In the genomic region with DNA sequence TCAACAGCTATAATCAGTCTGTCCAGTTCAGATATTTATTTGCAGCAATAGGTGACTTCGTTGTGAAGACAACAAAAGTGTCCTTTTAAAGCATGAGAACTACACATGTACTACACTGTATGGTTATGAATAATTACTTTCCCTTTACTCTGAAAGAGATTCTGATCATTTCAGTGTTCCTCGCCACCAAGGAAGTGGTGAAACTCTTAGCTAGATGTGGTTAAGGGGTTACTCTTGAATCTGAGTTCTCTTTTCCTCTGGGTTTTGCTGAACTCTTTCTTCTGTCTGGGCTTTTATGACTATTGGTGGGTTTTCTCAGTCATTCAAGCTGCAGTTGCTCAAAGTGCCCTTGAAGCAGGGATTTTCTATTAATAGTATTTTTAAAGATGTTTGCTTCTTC, we compare ENCODE assay signal across 9 cellular contexts.
DNase-seq lines count a peak whose midpoint lies in the region; ATAC-seq and TF ChIP-seq lines count a peak whose summit lies in the region.
"Had no signal": no experiment of that assay in that cellular context is flagged by ENCODE, and none has a peak within 500 bp of the region (broad histone marks: within the 10 kb centered on the region; RNA-seq: fewer than 3 reads in every experiment).

No MANE protein-coding gene starts in this region.

- peaks cover 32% of the 10 kb centered on the region for H3K4me1 Mint-ChIP-seq in activated T-cell treated with anti-CD3 and anti-CD28 coated beads, Interleukin-2, amount 50 U/mL, for 72 hours (ENCODE audit: low read depth)
- peaks cover 23% of the 10 kb centered on the region for H3K4me1 Mint-ChIP-seq in chondrocyte (ENCODE audit: low read depth)
- H3K4me1 Mint-ChIP-seq: brain had no signal

- H3K36me3 ChIP-seq in SK-N-SH (replicated peaks in 1 of 2; ENCODE audit: control insufficient read depth in 1 of 2, insufficient read depth in 2 of 2, low read length in 1 of 2), result no peaks in the 10 kb centered on the region

- H3K36me3 Mint-ChIP-seq in activated T-cell treated with anti-CD3 and anti-CD28 coated beads, Interleukin-2, amount 50 U/mL, for 72 hours (ENCODE audit: insufficient read depth in 2 of 2), result peaks cover 0 to 2% of the 10 kb centered on the region in 2 donors
- no peaks in the 10 kb centered on the region for H3K36me3 Mint-ChIP-seq in chondrocyte (ENCODE audit: low read depth)
- H3K36me3 Mint-ChIP-seq: brain had no signal

- POLR2A ChIA-PET in SK-N-SH (lab: Yijun Ruan, JAX), result no interaction called here

- H3K9me3 Mint-ChIP-seq in activated T-cell treated with anti-CD3 and anti-CD28 coated beads, Interleukin-2, amount 50 U/mL, for 72 hours, result no peaks in the 10 kb centered on the region
- no peaks in the 10 kb centered on the region for H3K9me3 Mint-ChIP-seq in chondrocyte (ENCODE audit: low read depth)
- H3K9me3 Mint-ChIP-seq: brain had no signal

- peak overlapping the region; percentile 27 for H3K27ac Mint-ChIP-seq in activated T-cell treated with anti-CD3 and anti-CD28 coated beads, Interleukin-2, amount 50 U/mL, for 72 hours
- H3K27ac Mint-ChIP-seq in chondrocyte (ENCODE audit: unreplicated experiment), result no peak overlapping the region
- H3K27ac Mint-ChIP-seq: brain had no signal

- no peak for TF ChIP-seq EP300 in SK-N-SH (IDR thresholded peaks at IDR 0.05; ENCODE audit: borderline replicate concordance in 1 of 2, low read depth in 1 of 2, low read length in 1 of 2)

- no peaks in the 10 kb centered on the region for H3K9me3 ChIP-seq in SK-N-SH

- H3F3A ChIP-seq in SK-N-SH (replicated peaks; ENCODE audit: insufficient read depth), result no peaks in the 10 kb centered on the region

- H3K4me3 Mint-ChIP-seq in activated T-cell treated with anti-CD3 and anti-CD28 coated beads, Interleukin-2, amount 50 U/mL, for 72 hours, result peak overlapping the region; percentile 79 to 86
- H3K4me3 Mint-ChIP-seq in chondrocyte (ENCODE audit: unreplicated experiment), result no peak overlapping the region
- H3K4me3 Mint-ChIP-seq: brain had no signal

- H2AFZ ChIP-seq in SK-N-SH (ENCODE audit: low read depth), result no peak overlapping the region

- no peak overlapping the region for H3K4me3 ChIP-seq in SK-N-SH (ENCODE audit: low read depth in 2 of 2, low read length in 1 of 2)

- H3K27me3 ChIP-seq in SK-N-SH (ENCODE audit: insufficient read depth), result no peaks in the 10 kb centered on the region

- no peak overlapping the region for H3K27ac ChIP-seq in SK-N-SH (ENCODE audit: low read depth in 2 of 2, low read length in 1 of 2)

- CTCF ChIA-PET in SK-N-SH (lab: Yijun Ruan, JAX), result interaction anchor here (0.7 to 1.5 kb wide), 4 partner anchors 20 to 190 kb away, joined by 3 to 6 read pairs (median 4); no protein-coding TSS in a partner anchor

- TF ChIP-seq CTCF in SK-N-SH (IDR thresholded peaks at IDR 0.05), result no peak
- TF ChIP-seq CTCF in chondrocyte (IDR thresholded peaks at IDR 0.05), result no peak

- no peak overlapping the region for H3K4me2 ChIP-seq in SK-N-SH

- TF ChIP-seq RAD21 in SK-N-SH (IDR thresholded peaks at IDR 0.05; ENCODE audit: low read length), result no peak

- ATAC-seq in GM18498 (IDR thresholded peaks at IDR 0.05; ENCODE audit: unreplicated experiment) (peak; percentile 99), GM19463 (IDR thresholded peaks at IDR 0.05; ENCODE audit: unreplicated experiment) (peak; percentile 97), HG03159 (IDR thresholded peaks at IDR 0.05; ENCODE audit: unreplicated experiment) (peak; percentile 99)
- ATAC-seq in activated T-cell treated with anti-CD3 and anti-CD28 coated beads, Interleukin-2, amount 50 U/mL, for 72 hours (replicated peaks in 1 of 2), result peak; percentile 96 to 99

- H3K9ac ChIP-seq in SK-N-SH, result no peak overlapping the region

- H3K79me2 ChIP-seq in SK-N-SH (ENCODE audit: insufficient read depth), result no peaks in the 10 kb centered on the region

- H3K4me1 ChIP-seq in SK-N-SH (ENCODE audit: control insufficient read depth in 1 of 2, insufficient read depth in 2 of 2, low read depth in 1 of 2, low read length in 1 of 2), result peaks cover 0 to 6% of the 10 kb centered on the region in 2 experiments; a peak in 1 of 4 replicates

- peaks cover 80% of the 10 kb centered on the region for H3K27me3 Mint-ChIP-seq in activated T-cell treated with anti-CD3 and anti-CD28 coated beads, Interleukin-2, amount 50 U/mL, for 72 hours (ENCODE audit: low read depth)
- H3K27me3 Mint-ChIP-seq in chondrocyte (ENCODE audit: low read depth), result no peaks in the 10 kb centered on the region

- no peaks in the 10 kb centered on the region for H4K20me1 ChIP-seq in SK-N-SH (ENCODE audit: insufficient read depth)

- DNase-seq in activated T-cell treated with anti-CD3 and anti-CD28 coated beads, Interleukin-2, amount 50 U/mL, for 72 hours, result peak; percentile 41
- no peak for DNase-seq in SK-N-SH
- DNase-seq in LoVo (ENCODE audit: low spot score), result no peak
- DNase-seq in chondrocyte (ENCODE audit: low spot score), result no peak
- DNase-seq in midbrain (lab: John Stamatoyannopoulos, UW), result no peak

- no peaks in the 10 kb centered on the region for H3K9me2 ChIP-seq in SK-N-SH

- 24% methylated on average over 2 of the region's 2 CpGs for WGBS in SK-N-SH (ENCODE audit: low lambda C conversion rate)

TF ChIP-seq in SK-N-SH, 30 proteins besides CTCF, POLR2A, EP300 and RAD21:
- TF ChIP-seq GATA2 (CRISPR knock-in tag; IDR thresholded peaks at IDR 0.05) (no peak), SMC3 (IDR thresholded peaks at IDR 0.05; ENCODE audit: low read depth, low read length) (no peak)

Comparison
In these comparisons a context has a peak if more than half of its experiments do, and no peak if none do; other contexts are left out.
1. DNase-seq: peak in activated T-cell treated with anti-CD3 and anti-CD28 coated beads, Interleukin-2, amount 50 U/mL, for 72 hours (2 of 2); none in SK-N-SH (single experiment), LoVo (single experiment), chondrocyte (single experiment) and midbrain (single experiment).
2. Peak in every context shown above with its lines, with median percentiles within 50 percentile points of each other: ATAC-seq.